In genomic region chr5:78530342-78531096, GRCh38 we compare ENCODE assay signal across 14 cellular contexts.
DNase-seq lines count a peak whose midpoint lies in the region; ATAC-seq and TF ChIP-seq lines count a peak whose summit lies in the region.
"Had no signal": no experiment of that assay in that cellular context is flagged by ENCODE, and none has a peak within 500 bp of the region (broad histone marks: within the 10 kb centered on the region; RNA-seq: fewer than 3 reads in every experiment).

No MANE protein-coding gene starts in this region.

- DNase-seq in M059J (ENCODE audit: low read depth): peak; percentile 89
- DNase-seq in cardiac fibroblast (ENCODE audit: low read depth in 2 of 2): peak; percentile 89 to 98
- no peak for DNase-seq in midbrain (lab: John Stamatoyannopoulos, UW)
- no peak for DNase-seq in globus pallidus (ENCODE audit: low spot score)
- DNase-seq in activated CD4-positive, alpha-beta T cell treated with anti-CD3 and anti-CD28 coated beads for 1 hour: no peak
- DNase-seq: activated effector memory CD4-positive, alpha-beta T cell treated with Interleukin-2 at 50 U/mL for 16 hours; CD8-positive, alpha-beta memory T cell; effector CD8-positive, alpha-beta T cell; NCI-H1436; WERI-Rb-1 had no signal

- peak overlapping the region in 5 of 11 experiments; percentile 43 to 84 (median 82); a peak in 10 of 22 replicates for H3K4me2 ChIP-seq in BLaER1 treated with 17β-estradiol and CSF1 and Interleukin-3, amounts not matched to agents 10 nM and 100 nM

- H3K9ac ChIP-seq in BLaER1 treated with 17β-estradiol and CSF1 and Interleukin-3, amounts not matched to agents 10 nM and 100 nM: peak overlapping the region in 4 of 11 experiments; percentile 62 to 82 (median 80); a peak in 7 of 22 replicates

- H3K27ac ChIP-seq in BLaER1 treated with 17β-estradiol and CSF1 and Interleukin-3, amounts not matched to agents 10 nM and 100 nM: peak overlapping the region in 10 of 11 experiments; percentile 19 to 97 (median 73); a peak in 16 of 22 replicates
- peak overlapping the region; percentile 10 for H3K27ac ChIP-seq in muscle layer of duodenum (ENCODE audit: low read length)
- H3K27ac ChIP-seq: prostate gland, WERI-Rb-1 had no signal

- H3K4me1 ChIP-seq in BLaER1 treated with 17β-estradiol and CSF1 and Interleukin-3, amounts not matched to agents 10 nM and 100 nM: peaks cover 0 to 100% (median 58%) of the 10 kb centered on the region in 10 experiments; a peak in 16 of 20 replicates
- H3K4me1 ChIP-seq in muscle layer of duodenum (ENCODE audit: control insufficient read depth in 1 of 2, insufficient read depth in 2 of 2, low read length in 2 of 2): peaks cover 10 to 35% of the 10 kb centered on the region in 2 donors
- H3K4me1 ChIP-seq: prostate gland had no signal

- no peak for TF ChIP-seq CTCF in cardiac fibroblast (IDR thresholded peaks at IDR 0.05; ENCODE audit: low read depth, low read length)

- H3K9me3 ChIP-seq in BLaER1 treated with 17β-estradiol and CSF1 and Interleukin-3, amounts not matched to agents 10 nM and 100 nM (replicated peaks in 1 of 11): no peaks in the 10 kb centered on the region
- no peaks in the 10 kb centered on the region for H3K9me3 ChIP-seq in muscle layer of duodenum (ENCODE audit: control insufficient read depth in 1 of 2, low read length in 2 of 2)
- H3K9me3 ChIP-seq: prostate gland had no signal

- no peak for ATAC-seq in GM18867 (IDR thresholded peaks at IDR 0.05; ENCODE audit: unreplicated experiment)

- H4K20me1 ChIP-seq in BLaER1 treated with 17β-estradiol and CSF1 and Interleukin-3, amounts not matched to agents 10 nM and 100 nM: no peaks in the 10 kb centered on the region

- no peaks in the 10 kb centered on the region for H3K27me3 ChIP-seq in BLaER1 treated with 17β-estradiol and CSF1 and Interleukin-3, amounts not matched to agents 10 nM and 100 nM
- no peaks in the 10 kb centered on the region for H3K27me3 ChIP-seq in muscle layer of duodenum (ENCODE audit: low read depth, low read length)

- peaks cover 0 to 19% (median 0%) of the 10 kb centered on the region in 11 experiments; a peak in 3 of 22 replicates for H3K36me3 ChIP-seq in BLaER1 treated with 17β-estradiol and CSF1 and Interleukin-3, amounts not matched to agents 10 nM and 100 nM
- H3K36me3 ChIP-seq in muscle layer of duodenum (ENCODE audit: control insufficient read depth in 1 of 2, insufficient read depth in 2 of 2, low read length in 2 of 2): peaks cover 0 to 14% of the 10 kb centered on the region in 2 donors
- H3K36me3 ChIP-seq: prostate gland, WERI-Rb-1 had no signal

- no peak overlapping the region for H3K4me3 ChIP-seq in BLaER1 treated with 17β-estradiol and CSF1 and Interleukin-3, amounts not matched to agents 10 nM and 100 nM
- H3K4me3 ChIP-seq in cardiac fibroblast (replicated peaks in 1 of 2; ENCODE audit: low read depth in 2 of 2, low read length in 2 of 2) (no peak overlapping the region), muscle layer of duodenum (ENCODE audit: low read depth in 1 of 2, low read length in 2 of 2) (no peak overlapping the region)
- H3K4me3 ChIP-seq: prostate gland had no signal

Comparison
In these comparisons a context has a peak if more than half of its experiments do, and no peak if none do; other contexts are left out.
1. DNase-seq: peak in M059J (single experiment) and cardiac fibroblast (2 of 2); none in midbrain (single experiment), globus pallidus (single experiment) and activated CD4-positive, alpha-beta T cell treated with anti-CD3 and anti-CD28 coated beads for 1 hour (single experiment).